1 cellular context compared by ENCODE assay signal in the genomic region with DNA sequence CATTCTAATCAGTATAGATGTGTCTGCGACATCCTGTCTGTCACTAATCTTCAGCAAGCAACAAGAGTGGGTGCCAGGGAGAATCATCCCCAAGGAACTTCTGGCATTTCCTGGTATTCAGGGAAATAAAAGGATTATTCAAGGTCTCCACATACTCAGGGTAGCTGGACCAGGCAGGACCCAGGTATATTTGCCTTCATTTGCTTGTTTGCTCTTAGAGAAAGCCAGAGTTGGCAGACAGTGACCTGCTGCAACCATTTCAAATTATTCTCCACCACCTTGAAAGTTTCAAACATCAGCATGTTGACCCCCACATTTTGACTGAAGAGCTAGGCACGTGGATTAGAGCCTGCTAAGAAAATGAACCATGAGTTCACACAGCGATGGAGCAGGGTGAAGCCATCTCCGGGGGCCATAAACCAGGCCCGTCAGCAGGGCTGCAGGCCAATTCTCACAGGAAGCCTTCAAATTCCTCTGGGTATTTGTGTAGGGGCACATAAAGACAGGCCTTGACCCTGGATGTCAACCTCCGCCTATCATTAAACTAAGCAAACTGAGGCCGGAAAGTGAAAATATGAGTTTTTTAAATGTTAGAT.
TF ChIP-seq lines count a peak whose summit lies in the region.

No MANE protein-coding gene starts in this region.

TF ChIP-seq in HepG2, 621 proteins besides CTCF, POLR2A, EP300 and RAD21 (continued from another document and continues in another):
- TF ChIP-seq, protein P1, sequence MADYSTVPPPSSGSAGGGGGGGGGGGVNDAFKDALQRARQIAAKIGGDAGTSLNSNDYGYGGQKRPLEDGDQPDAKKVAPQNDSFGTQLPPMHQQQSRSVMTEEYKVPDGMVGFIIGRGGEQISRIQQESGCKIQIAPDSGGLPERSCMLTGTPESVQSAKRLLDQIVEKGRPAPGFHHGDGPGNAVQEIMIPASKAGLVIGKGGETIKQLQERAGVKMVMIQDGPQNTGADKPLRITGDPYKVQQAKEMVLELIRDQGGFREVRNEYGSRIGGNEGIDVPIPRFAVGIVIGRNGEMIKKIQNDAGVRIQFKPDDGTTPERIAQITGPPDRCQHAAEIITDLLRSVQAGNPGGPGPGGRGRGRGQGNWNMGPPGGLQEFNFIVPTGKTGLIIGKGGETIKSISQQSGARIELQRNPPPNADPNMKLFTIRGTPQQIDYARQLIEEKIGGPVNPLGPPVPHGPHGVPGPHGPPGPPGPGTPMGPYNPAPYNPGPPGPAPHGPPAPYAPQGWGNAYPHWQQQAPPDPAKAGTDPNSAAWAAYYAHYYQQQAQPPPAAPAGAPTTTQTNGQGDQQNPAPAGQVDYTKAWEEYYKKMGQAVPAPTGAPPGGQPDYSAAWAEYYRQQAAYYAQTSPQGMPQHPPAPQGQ (CRISPR knock-in tag; IDR thresholded peaks at IDR 0.05; ENCODE audit: borderline replicate concordance): 0 out of 2 replicates have a peak, but pooled peaks have one; percentile 7
- TF ChIP-seq, protein P2, sequence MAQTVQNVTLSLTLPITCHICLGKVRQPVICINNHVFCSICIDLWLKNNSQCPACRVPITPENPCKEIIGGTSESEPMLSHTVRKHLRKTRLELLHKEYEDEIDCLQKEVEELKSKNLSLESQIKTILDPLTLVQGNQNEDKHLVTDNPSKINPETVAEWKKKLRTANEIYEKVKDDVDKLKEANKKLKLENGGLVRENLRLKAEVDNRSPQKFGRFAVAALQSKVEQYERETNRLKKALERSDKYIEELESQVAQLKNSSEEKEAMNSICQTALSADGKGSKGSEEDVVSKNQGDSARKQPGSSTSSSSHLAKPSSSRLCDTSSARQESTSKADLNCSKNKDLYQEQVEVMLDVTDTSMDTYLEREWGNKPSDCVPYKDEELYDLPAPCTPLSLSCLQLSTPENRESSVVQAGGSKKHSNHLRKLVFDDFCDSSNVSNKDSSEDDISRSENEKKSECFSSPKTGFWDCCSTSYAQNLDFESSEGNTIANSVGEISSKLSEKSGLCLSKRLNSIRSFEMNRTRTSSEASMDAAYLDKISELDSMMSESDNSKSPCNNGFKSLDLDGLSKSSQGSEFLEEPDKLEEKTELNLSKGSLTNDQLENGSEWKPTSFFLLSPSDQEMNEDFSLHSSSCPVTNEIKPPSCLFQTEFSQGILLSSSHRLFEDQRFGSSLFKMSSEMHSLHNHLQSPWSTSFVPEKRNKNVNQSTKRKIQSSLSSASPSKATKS (CRISPR knock-in tag; IDR thresholded peaks at IDR 0.05): peak; percentile 40; the same call in 1 of the 2 replicates
- TF ChIP-seq NR2F6 (IDR thresholded peaks at IDR 0.05) (peak; percentile 97), NR2F6 (CRISPR knock-in tag; IDR thresholded peaks at IDR 0.05) (peak; percentile 94), SCMH1 (CRISPR knock-in tag; IDR thresholded peaks at IDR 0.05; ENCODE audit: borderline replicate concordance) (no peak), CBX5 (CRISPR knock-in tag; IDR thresholded peaks at IDR 0.05; ENCODE audit: borderline replicate concordance) (peak; percentile 59; the same call in 1 of the 2 replicates), JARID2 (CRISPR knock-in tag; IDR thresholded peaks at IDR 0.05; ENCODE audit: insufficient replicate concordance) (no peak), ZNF44 (CRISPR knock-in tag; IDR thresholded peaks at IDR 0.05) (0 out of 2 replicates have a peak, but pooled peaks have one; percentile 14), RXRB (CRISPR knock-in tag; IDR thresholded peaks at IDR 0.05; ENCODE audit: borderline replicate concordance) (peak; percentile 71; the same call in 1 of the 2 replicates), ZBTB7B (CRISPR knock-in tag; IDR thresholded peaks at IDR 0.05) (peak; percentile 90), DPF2 (CRISPR knock-in tag; IDR thresholded peaks at IDR 0.05; ENCODE audit: borderline replicate concordance, low read depth) (peak; percentile 90), HMG20A (CRISPR knock-in tag; IDR thresholded peaks at IDR 0.05; ENCODE audit: borderline replicate concordance) (no peak; the same call in none of the 2 replicates), AKAP8 (CRISPR knock-in tag; IDR thresholded peaks at IDR 0.05) (no peak), ZNF788 (CRISPR knock-in tag; IDR thresholded peaks at IDR 0.05; ENCODE audit: borderline replicate concordance) (peak; percentile 80; the same call in 1 of the 2 replicates), HNF4A (CRISPR knock-in tag; IDR thresholded peaks at IDR 0.05) (peak; percentile 69), NKX3-1 (CRISPR knock-in tag; IDR thresholded peaks at IDR 0.05) (peak; percentile 74; the same call in 1 of the 2 replicates), PITX1 (CRISPR knock-in tag; IDR thresholded peaks at IDR 0.05) (peak; percentile 89), KDM5A (IDR thresholded peaks at IDR 0.05; ENCODE audit: borderline replicate concordance, low read length) (no peak; the same call in 1 of the 2 replicates), KMT2A (CRISPR knock-in tag; IDR thresholded peaks at IDR 0.05) (peak; percentile 74; the same call in 1 of the 2 replicates), SATB2 (CRISPR knock-in tag; IDR thresholded peaks at IDR 0.05) (0 out of 2 replicates have a peak, but pooled peaks have one; percentile 44), KLF6 (CRISPR knock-in tag; IDR thresholded peaks at IDR 0.05) (no peak), ZNF282 (IDR thresholded peaks at IDR 0.05; ENCODE audit: partially characterized antibody) (no peak), SP4 (CRISPR knock-in tag; IDR thresholded peaks at IDR 0.05) (peak; percentile 38; the same call in 1 of the 2 replicates), ZNF329 (CRISPR knock-in tag; IDR thresholded peaks at IDR 0.05; ENCODE audit: low read depth) (no peak), CEBPB (IDR thresholded peaks at IDR 0.05; ENCODE audit: borderline replicate concordance, low read depth, low read length) (no peak), ZBTB3 (CRISPR knock-in tag; IDR thresholded peaks at IDR 0.05; ENCODE audit: borderline replicate concordance, low read depth) (peak; percentile 41; the same call in 1 of the 2 replicates), YEATS4 (CRISPR knock-in tag; IDR thresholded peaks at IDR 0.05; ENCODE audit: borderline replicate concordance) (0 out of 2 replicates have a peak, but pooled peaks have one; percentile 42), FOXA1 (IDR thresholded peaks at IDR 0.05) (no peak), FOXA1 (CRISPR knock-in tag; IDR thresholded peaks at IDR 0.05) (0 out of 2 replicates have a peak, but pooled peaks have one; percentile 27)
- TF ChIP-seq, protein P3, sequence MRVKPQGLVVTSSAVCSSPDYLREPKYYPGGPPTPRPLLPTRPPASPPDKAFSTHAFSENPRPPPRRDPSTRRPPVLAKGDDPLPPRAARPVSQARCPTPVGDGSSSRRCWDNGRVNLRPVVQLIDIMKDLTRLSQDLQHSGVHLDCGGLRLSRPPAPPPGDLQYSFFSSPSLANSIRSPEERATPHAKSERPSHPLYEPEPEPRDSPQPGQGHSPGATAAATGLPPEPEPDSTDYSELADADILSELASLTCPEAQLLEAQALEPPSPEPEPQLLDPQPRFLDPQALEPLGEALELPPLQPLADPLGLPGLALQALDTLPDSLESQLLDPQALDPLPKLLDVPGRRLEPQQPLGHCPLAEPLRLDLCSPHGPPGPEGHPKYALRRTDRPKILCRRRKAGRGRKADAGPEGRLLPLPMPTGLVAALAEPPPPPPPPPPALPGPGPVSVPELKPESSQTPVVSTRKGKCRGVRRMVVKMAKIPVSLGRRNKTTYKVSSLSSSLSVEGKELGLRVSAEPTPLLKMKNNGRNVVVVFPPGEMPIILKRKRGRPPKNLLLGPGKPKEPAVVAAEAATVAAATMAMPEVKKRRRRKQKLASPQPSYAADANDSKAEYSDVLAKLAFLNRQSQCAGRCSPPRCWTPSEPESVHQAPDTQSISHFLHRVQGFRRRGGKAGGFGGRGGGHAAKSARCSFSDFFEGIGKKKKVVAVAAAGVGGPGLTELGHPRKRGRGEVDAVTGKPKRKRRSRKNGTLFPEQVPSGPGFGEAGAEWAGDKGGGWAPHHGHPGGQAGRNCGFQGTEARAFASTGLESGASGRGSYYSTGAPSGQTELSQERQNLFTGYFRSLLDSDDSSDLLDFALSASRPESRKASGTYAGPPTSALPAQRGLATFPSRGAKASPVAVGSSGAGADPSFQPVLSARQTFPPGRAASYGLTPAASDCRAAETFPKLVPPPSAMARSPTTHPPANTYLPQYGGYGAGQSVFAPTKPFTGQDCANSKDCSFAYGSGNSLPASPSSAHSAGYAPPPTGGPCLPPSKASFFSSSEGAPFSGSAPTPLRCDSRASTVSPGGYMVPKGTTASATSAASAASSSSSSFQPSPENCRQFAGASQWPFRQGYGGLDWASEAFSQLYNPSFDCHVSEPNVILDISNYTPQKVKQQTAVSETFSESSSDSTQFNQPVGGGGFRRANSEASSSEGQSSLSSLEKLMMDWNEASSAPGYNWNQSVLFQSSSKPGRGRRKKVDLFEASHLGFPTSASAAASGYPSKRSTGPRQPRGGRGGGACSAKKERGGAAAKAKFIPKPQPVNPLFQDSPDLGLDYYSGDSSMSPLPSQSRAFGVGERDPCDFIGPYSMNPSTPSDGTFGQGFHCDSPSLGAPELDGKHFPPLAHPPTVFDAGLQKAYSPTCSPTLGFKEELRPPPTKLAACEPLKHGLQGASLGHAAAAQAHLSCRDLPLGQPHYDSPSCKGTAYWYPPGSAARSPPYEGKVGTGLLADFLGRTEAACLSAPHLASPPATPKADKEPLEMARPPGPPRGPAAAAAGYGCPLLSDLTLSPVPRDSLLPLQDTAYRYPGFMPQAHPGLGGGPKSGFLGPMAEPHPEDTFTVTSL (CRISPR knock-in tag; IDR thresholded peaks at IDR 0.05; ENCODE audit: borderline replicate concordance): peak; percentile 69; the same call in 1 of the 2 replicates
- TF ChIP-seq, protein P4, sequence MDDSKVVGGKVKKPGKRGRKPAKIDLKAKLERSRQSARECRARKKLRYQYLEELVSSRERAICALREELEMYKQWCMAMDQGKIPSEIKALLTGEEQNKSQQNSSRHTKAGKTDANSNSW (CRISPR knock-in tag; IDR thresholded peaks at IDR 0.05; ENCODE audit: borderline replicate concordance): no peak
- TF ChIP-seq, protein P5, sequence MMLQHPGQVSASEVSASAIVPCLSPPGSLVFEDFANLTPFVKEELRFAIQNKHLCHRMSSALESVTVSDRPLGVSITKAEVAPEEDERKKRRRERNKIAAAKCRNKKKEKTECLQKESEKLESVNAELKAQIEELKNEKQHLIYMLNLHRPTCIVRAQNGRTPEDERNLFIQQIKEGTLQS (CRISPR knock-in tag; IDR thresholded peaks at IDR 0.05): peak; percentile 71
- TF ChIP-seq, protein P6, sequence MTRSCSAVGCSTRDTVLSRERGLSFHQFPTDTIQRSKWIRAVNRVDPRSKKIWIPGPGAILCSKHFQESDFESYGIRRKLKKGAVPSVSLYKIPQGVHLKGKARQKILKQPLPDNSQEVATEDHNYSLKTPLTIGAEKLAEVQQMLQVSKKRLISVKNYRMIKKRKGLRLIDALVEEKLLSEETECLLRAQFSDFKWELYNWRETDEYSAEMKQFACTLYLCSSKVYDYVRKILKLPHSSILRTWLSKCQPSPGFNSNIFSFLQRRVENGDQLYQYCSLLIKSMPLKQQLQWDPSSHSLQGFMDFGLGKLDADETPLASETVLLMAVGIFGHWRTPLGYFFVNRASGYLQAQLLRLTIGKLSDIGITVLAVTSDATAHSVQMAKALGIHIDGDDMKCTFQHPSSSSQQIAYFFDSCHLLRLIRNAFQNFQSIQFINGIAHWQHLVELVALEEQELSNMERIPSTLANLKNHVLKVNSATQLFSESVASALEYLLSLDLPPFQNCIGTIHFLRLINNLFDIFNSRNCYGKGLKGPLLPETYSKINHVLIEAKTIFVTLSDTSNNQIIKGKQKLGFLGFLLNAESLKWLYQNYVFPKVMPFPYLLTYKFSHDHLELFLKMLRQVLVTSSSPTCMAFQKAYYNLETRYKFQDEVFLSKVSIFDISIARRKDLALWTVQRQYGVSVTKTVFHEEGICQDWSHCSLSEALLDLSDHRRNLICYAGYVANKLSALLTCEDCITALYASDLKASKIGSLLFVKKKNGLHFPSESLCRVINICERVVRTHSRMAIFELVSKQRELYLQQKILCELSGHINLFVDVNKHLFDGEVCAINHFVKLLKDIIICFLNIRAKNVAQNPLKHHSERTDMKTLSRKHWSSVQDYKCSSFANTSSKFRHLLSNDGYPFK (CRISPR knock-in tag; IDR thresholded peaks at IDR 0.05; ENCODE audit: borderline replicate concordance): 0 out of 2 replicates have a peak, but pooled peaks have one; percentile 30
- TF ChIP-seq, protein P7, sequence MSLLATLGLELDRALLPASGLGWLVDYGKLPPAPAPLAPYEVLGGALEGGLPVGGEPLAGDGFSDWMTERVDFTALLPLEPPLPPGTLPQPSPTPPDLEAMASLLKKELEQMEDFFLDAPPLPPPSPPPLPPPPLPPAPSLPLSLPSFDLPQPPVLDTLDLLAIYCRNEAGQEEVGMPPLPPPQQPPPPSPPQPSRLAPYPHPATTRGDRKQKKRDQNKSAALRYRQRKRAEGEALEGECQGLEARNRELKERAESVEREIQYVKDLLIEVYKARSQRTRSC (CRISPR knock-in tag; IDR thresholded peaks at IDR 0.05; ENCODE audit: low read depth): no peak
- TF ChIP-seq, protein P8, sequence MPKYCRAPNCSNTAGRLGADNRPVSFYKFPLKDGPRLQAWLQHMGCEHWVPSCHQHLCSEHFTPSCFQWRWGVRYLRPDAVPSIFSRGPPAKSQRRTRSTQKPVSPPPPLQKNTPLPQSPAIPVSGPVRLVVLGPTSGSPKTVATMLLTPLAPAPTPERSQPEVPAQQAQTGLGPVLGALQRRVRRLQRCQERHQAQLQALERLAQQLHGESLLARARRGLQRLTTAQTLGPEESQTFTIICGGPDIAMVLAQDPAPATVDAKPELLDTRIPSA (CRISPR knock-in tag; IDR thresholded peaks at IDR 0.05; ENCODE audit: borderline replicate concordance): no peak
- TF ChIP-seq, protein P9, sequence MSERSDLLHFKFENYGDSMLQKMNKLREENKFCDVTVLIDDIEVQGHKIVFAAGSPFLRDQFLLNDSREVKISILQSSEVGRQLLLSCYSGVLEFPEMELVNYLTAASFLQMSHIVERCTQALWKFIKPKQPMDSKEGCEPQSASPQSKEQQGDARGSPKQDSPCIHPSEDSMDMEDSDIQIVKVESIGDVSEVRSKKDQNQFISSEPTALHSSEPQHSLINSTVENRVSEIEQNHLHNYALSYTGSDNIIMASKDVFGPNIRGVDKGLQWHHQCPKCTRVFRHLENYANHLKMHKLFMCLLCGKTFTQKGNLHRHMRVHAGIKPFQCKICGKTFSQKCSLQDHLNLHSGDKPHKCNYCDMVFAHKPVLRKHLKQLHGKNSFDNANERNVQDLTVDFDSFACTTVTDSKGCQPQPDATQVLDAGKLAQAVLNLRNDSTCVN (CRISPR knock-in tag; IDR thresholded peaks at IDR 0.05; ENCODE audit: borderline replicate concordance): no peak
- TF ChIP-seq, protein P10, sequence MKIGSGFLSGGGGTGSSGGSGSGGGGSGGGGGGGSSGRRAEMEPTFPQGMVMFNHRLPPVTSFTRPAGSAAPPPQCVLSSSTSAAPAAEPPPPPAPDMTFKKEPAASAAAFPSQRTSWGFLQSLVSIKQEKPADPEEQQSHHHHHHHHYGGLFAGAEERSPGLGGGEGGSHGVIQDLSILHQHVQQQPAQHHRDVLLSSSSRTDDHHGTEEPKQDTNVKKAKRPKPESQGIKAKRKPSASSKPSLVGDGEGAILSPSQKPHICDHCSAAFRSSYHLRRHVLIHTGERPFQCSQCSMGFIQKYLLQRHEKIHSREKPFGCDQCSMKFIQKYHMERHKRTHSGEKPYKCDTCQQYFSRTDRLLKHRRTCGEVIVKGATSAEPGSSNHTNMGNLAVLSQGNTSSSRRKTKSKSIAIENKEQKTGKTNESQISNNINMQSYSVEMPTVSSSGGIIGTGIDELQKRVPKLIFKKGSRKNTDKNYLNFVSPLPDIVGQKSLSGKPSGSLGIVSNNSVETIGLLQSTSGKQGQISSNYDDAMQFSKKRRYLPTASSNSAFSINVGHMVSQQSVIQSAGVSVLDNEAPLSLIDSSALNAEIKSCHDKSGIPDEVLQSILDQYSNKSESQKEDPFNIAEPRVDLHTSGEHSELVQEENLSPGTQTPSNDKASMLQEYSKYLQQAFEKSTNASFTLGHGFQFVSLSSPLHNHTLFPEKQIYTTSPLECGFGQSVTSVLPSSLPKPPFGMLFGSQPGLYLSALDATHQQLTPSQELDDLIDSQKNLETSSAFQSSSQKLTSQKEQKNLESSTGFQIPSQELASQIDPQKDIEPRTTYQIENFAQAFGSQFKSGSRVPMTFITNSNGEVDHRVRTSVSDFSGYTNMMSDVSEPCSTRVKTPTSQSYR (CRISPR knock-in tag; IDR thresholded peaks at IDR 0.05; ENCODE audit: borderline replicate concordance): 0 out of 2 replicates have a peak, but pooled peaks have one; percentile 18
